In genomic region chr7:119102294-119102693, GRCh38 we compare ENCODE assay signal across 23 cellular contexts.
DNase-seq lines count a peak whose midpoint lies in the region; ATAC-seq, FAIRE-seq and TF ChIP-seq lines count a peak whose summit lies in the region.
"Had no signal": no experiment of that assay in that cellular context is flagged by ENCODE, and none has a peak within 500 bp of the region (broad histone marks: within the 10 kb centered on the region; RNA-seq: fewer than 3 reads in every experiment).

No MANE protein-coding gene starts in this region.

- no peak overlapping the region for H2AK5ac ChIP-seq in IMR-90 (ENCODE audit: low read depth, low read length)
- H2AK5ac ChIP-seq in trophoblast cell (ENCODE audit: low read length): no peak overlapping the region

- no peaks in the 10 kb centered on the region for H3K79me2 ChIP-seq in HepG2 (ENCODE audit: insufficient read depth, low read length)
- H3K79me2 ChIP-seq in neural cell (replicated peaks; ENCODE audit: insufficient read depth, low read length): no peaks in the 10 kb centered on the region
- H3K79me2 ChIP-seq in trophoblast cell (ENCODE audit: control insufficient read depth, insufficient read depth, low read length, poor library complexity): no peaks in the 10 kb centered on the region

- H4K8ac ChIP-seq in IMR-90 (ENCODE audit: low read depth in 2 of 2, low read length in 2 of 2) (no peak overlapping the region), trophoblast cell (ENCODE audit: low read depth, low read length) (no peak overlapping the region)

- TF ChIP-seq CTCF in HepG2 (CRISPR knock-in tag; IDR thresholded peaks at IDR 0.05) (no peak), right lobe of liver (IDR thresholded peaks at IDR 0.05) (no peak), IMR-90 (conservative IDR thresholded peaks at IDR 0.05; ENCODE audit: low read depth, low read length) (no peak), WTC11 (IDR thresholded peaks at IDR 0.05) (no peak), neural cell (IDR thresholded peaks at IDR 0.05; ENCODE audit: poor library complexity, severe bottlenecking) (no peak)

- H4K91ac ChIP-seq in IMR-90 (ENCODE audit: insufficient read depth, low read depth, low read length) (no peak overlapping the region), trophoblast cell (ENCODE audit: low read depth, low read length) (no peak overlapping the region)

- no peak overlapping the region for H2AFZ ChIP-seq in HepG2 (ENCODE audit: low read length)
- H2AFZ ChIP-seq in IMR-90 (replicated peaks; ENCODE audit: low read length, poor library complexity): no peak overlapping the region
- H2AFZ ChIP-seq in neural cell (ENCODE audit: low read depth, low read length): no peak overlapping the region
- no peak overlapping the region for H2AFZ ChIP-seq in trophoblast cell (ENCODE audit: insufficient read depth, low read length, poor library complexity)
- H2AFZ ChIP-seq: GM23248 had no signal

- no peak overlapping the region for H2BK120ac ChIP-seq in IMR-90 (ENCODE audit: low read depth, low read length)
- no peak overlapping the region for H2BK120ac ChIP-seq in trophoblast cell (ENCODE audit: insufficient read depth, low read length, poor library complexity)

- H3K36me3 Mint-ChIP-seq in WTC11: peaks cover 10% of the 10 kb centered on the region
- H3K36me3 Mint-ChIP-seq: CD4-positive, CD25-positive, alpha-beta regulatory T cell; CD8-positive, alpha-beta T cell had no signal

- H3K9ac ChIP-seq in HepG2 (ENCODE audit: insufficient read depth, low read depth, low read length) (no peak overlapping the region), IMR-90 (ENCODE audit: low read depth, low read length) (no peak overlapping the region), neural cell (ENCODE audit: low read length) (no peak overlapping the region), trophoblast cell (ENCODE audit: low read length) (no peak overlapping the region)
- H3K9ac ChIP-seq: BLaER1, GM23248 had no signal

- H3K27ac ChIP-seq in HepG2 (ENCODE audit: extremely low read length, insufficient read depth, low read length): no peak overlapping the region
- no peak overlapping the region for H3K27ac ChIP-seq in right lobe of liver
- no peak overlapping the region for H3K27ac ChIP-seq in IMR-90 (ENCODE audit: insufficient read depth, low read length)
- H3K27ac ChIP-seq in neural cell (ENCODE audit: low read length): no peak overlapping the region
- H3K27ac ChIP-seq in trophoblast cell (ENCODE audit: low read depth, low read length): no peak overlapping the region
- H3K27ac ChIP-seq: BLaER1, C4-2B, GM23248 had no signal

- WGBS in HepG2 (ENCODE audit: low lambda C conversion rate): 0% methylated on average over 1 of the region's 1 CpG
- 44% methylated on average over 1 of the region's 1 CpG for WGBS in right lobe of liver (ENCODE audit: insufficient coverage, low coverage, low lambda C conversion rate, missing lambda C conversion rate)
- no CpG with 5 or more reads among the region's 1 CpG for WGBS in IMR-90 (ENCODE audit: extremely low coverage in 2 of 2, insufficient read length in 1 of 2), 2 experiments
- WGBS in trophoblast cell (ENCODE audit: extremely low coverage, insufficient coverage, insufficient read length): no CpG with 5 or more reads among the region's 1 CpG

- H3F3A ChIP-seq in neural cell (ENCODE audit: insufficient read depth, low read length, poor library complexity, severe bottlenecking): no peaks in the 10 kb centered on the region

- dilution Hi-C loops in IMR-90 (cut with HindIII; ENCODE audit: low sequenced_read_pairs, unreplicated experiment): no loop called here

- no peak overlapping the region for H2BK12ac ChIP-seq in trophoblast cell (ENCODE audit: low read length)

- H2BK20ac ChIP-seq in IMR-90 (ENCODE audit: low read depth, low read length): no peak overlapping the region

- no peak overlapping the region for H3K56ac ChIP-seq in IMR-90 (ENCODE audit: extremely low read depth, insufficient read depth, low read length)

- TF ChIP-seq EP300 in HepG2 (IDR thresholded peaks at IDR 0.05; ENCODE audit: low read depth in 2 of 2, low read length in 2 of 2) (no peak), HepG2 (CRISPR knock-in tag; IDR thresholded peaks at IDR 0.05; ENCODE audit: borderline replicate concordance) (no peak), neural cell (conservative IDR thresholded peaks at IDR 0.05; ENCODE audit: poor library complexity, severe bottlenecking) (peak; percentile 13)

- POLR2A ChIA-PET in HepG2 (lab: Yijun Ruan, JAX) (no interaction called here), IMR-90 (lab: Charles Lee; ENCODE audit: unreplicated experiment) (no interaction called here), WTC11 (lab: Charles Lee) (no interaction called here)

- H3K4me2 ChIP-seq in HepG2 (ENCODE audit: low read depth, low read length): no peak overlapping the region
- H3K4me2 ChIP-seq in IMR-90 (ENCODE audit: low read depth, low read length): no peak overlapping the region
- no peak overlapping the region for H3K4me2 ChIP-seq in neural cell (ENCODE audit: low read length)
- no peak overlapping the region for H3K4me2 ChIP-seq in trophoblast cell (ENCODE audit: low read length)
- H3K4me2 ChIP-seq: BLaER1 had no signal

- intact Hi-C loops in HepG2 (cut with micrococcal nuclease; ENCODE audit: unreplicated experiment): no loop called here
- intact Hi-C loops in right lobe of liver (cut with DNase I): no loop called here
- intact Hi-C loops in IMR-90 (cut with micrococcal nuclease): no loop called here

- TF ChIP-seq RAD21 in HepG2 (CRISPR knock-in tag; IDR thresholded peaks at IDR 0.05): no peak
- no peak for TF ChIP-seq RAD21 in IMR-90 (IDR thresholded peaks at IDR 0.05; ENCODE audit: low read length)
- TF ChIP-seq RAD21 in neural cell (conservative IDR thresholded peaks at IDR 0.05): no peak

- H3K18ac ChIP-seq in IMR-90 (ENCODE audit: low read depth, low read length) (no peak overlapping the region), trophoblast cell (ENCODE audit: low read length) (no peak overlapping the region)

- no peak overlapping the region for H3K4ac ChIP-seq in IMR-90 (ENCODE audit: low read depth, low read length)
- H3K4ac ChIP-seq in trophoblast cell (ENCODE audit: low read depth, low read length): no peak overlapping the region

- H3K4me3 ChIP-seq in HepG2 (replicated peaks in 1 of 3; ENCODE audit: insufficient read depth in 1 of 3, low read depth in 2 of 3, low read length in 3 of 3) (no peak overlapping the region), right lobe of liver (no peak overlapping the region), IMR-90 (ENCODE audit: insufficient read depth, low read depth, low read length) (no peak overlapping the region), neural cell (ENCODE audit: low read length) (no peak overlapping the region), trophoblast cell (ENCODE audit: low read depth, low read length) (no peak overlapping the region)
- H3K4me3 ChIP-seq: BLaER1, GM12878, GM23248, HAP-1 had no signal

- CTCF ChIA-PET in HepG2 (lab: Yijun Ruan, JAX; ENCODE audit: low intra/inter-chr PET ratio, low total read pairs): no interaction called here
- CTCF ChIA-PET in IMR-90 (lab: Yijun Ruan, JAX): no interaction called here
- CTCF ChIA-PET in WTC11 (lab: Charles Lee): interaction anchor here (3.1 kb wide), 1 partner anchor 74 kb away, joined by 13 read pairs; no protein-coding TSS in a partner anchor

- 0 out of 2 replicates have a peak overlapping the region, but pooled peaks have one; percentile 23 for H3K27ac Mint-ChIP-seq in WTC11
- H3K27ac Mint-ChIP-seq: B cell; CD4-positive, CD25-positive, alpha-beta regulatory T cell; CD8-positive, alpha-beta T cell; HFFc6 had no signal

- H3K23ac ChIP-seq in IMR-90 (ENCODE audit: low read depth, low read length): no peak overlapping the region
- no peak overlapping the region for H3K23ac ChIP-seq in trophoblast cell (ENCODE audit: low read length)

- ATAC-seq in HepG2 (no peak), right lobe of liver (no peak), IMR-90 (ENCODE audit: low read depth) (no peak), WTC11 (no peak), GM19351 (IDR thresholded peaks at IDR 0.05; ENCODE audit: unreplicated experiment) (no peak)
- ATAC-seq: CD8-positive, alpha-beta T cell; GM12878 had no signal

- H3K4me1 ChIP-seq in HepG2 (ENCODE audit: insufficient read depth, low read length): peaks cover 12% of the 10 kb centered on the region
- H3K4me1 ChIP-seq in right lobe of liver: no peaks in the 10 kb centered on the region
- H3K4me1 ChIP-seq in IMR-90 (ENCODE audit: control insufficient read depth, insufficient read depth, low read length): no peaks in the 10 kb centered on the region
- H3K4me1 ChIP-seq in trophoblast cell (ENCODE audit: control insufficient read depth in 1 of 2, insufficient read depth in 2 of 2, low read length in 2 of 2): no peaks in the 10 kb centered on the region
- H3K4me1 ChIP-seq: BLaER1 had no signal

- no peak overlapping the region for H3K4me3 Mint-ChIP-seq in WTC11
- H3K4me3 Mint-ChIP-seq: B cell; CD4-positive, CD25-positive, alpha-beta regulatory T cell; CD8-positive, alpha-beta T cell; HFFc6 had no signal

- no peaks in the 10 kb centered on the region; the same call in 1 of the 2 replicates for H3K9me3 ChIP-seq in HepG2 (ENCODE audit: low read length)
- no peaks in the 10 kb centered on the region for H3K9me3 ChIP-seq in right lobe of liver
- peaks cover 1% of the 10 kb centered on the region; the same call in 1 of the 2 replicates for H3K9me3 ChIP-seq in IMR-90 (ENCODE audit: control insufficient read depth, insufficient read depth, low read length)
- H3K9me3 ChIP-seq in neural cell (ENCODE audit: low read length): no peaks in the 10 kb centered on the region
- no peaks in the 10 kb centered on the region for H3K9me3 ChIP-seq in trophoblast cell (ENCODE audit: insufficient read depth, low read depth, low read length)
- H3K9me3 ChIP-seq: BLaER1, HAP-1 had no signal

- BruUV-seq in HepG2 (replicated peaks; lab: Mats Ljungman, UMichigan) (no TSS peak), IMR-90 (replicated peaks; lab: Mats Ljungman, UMichigan) (no TSS peak)

- H3K79me1 ChIP-seq in IMR-90 (ENCODE audit: low read depth in 1 of 2, low read length in 2 of 2): no peaks in the 10 kb centered on the region
- no peaks in the 10 kb centered on the region for H3K79me1 ChIP-seq in trophoblast cell (ENCODE audit: low read length)

- no peaks in the 10 kb centered on the region for H4K20me1 ChIP-seq in HepG2 (ENCODE audit: insufficient read depth, low read length)
- no peaks in the 10 kb centered on the region for H4K20me1 ChIP-seq in IMR-90 (ENCODE audit: insufficient read depth, low read length)
- no peaks in the 10 kb centered on the region for H4K20me1 ChIP-seq in neural cell (ENCODE audit: insufficient read depth)
- H4K20me1 ChIP-seq: BLaER1 had no signal

- H2BK5ac ChIP-seq in IMR-90 (ENCODE audit: low read depth, low read length, poor library complexity, severe bottlenecking) (no peak overlapping the region), trophoblast cell (ENCODE audit: low read depth, low read length, poor library complexity) (no peak overlapping the region)

- H4K12ac ChIP-seq in trophoblast cell (ENCODE audit: low read depth, low read length): no peak overlapping the region

- DNase-seq in HepG2 (ENCODE audit: low spot score) (no peak), right lobe of liver (no peak), IMR-90 (no peak), WTC11 (ENCODE audit: low spot score) (no peak), trophoblast cell (no peak), COR-L47 (lab: John Stamatoyannopoulos, UW) (no peak)
- DNase-seq: Calu3; CD4-positive, CD25-positive, alpha-beta regulatory T cell; CD8-positive, alpha-beta T cell; DMS79; EL; GDM1; GM23248; HFFc6 had no signal

- H2BK15ac ChIP-seq in IMR-90 (ENCODE audit: low read depth, low read length): no peak overlapping the region

- peaks cover 64% of the 10 kb centered on the region for H3K4me1 Mint-ChIP-seq in WTC11
- H3K4me1 Mint-ChIP-seq: B cell; CD4-positive, CD25-positive, alpha-beta regulatory T cell had no signal

- H3K36me3 ChIP-seq in HepG2 (replicated peaks in 1 of 2; ENCODE audit: control insufficient read depth in 1 of 2, insufficient read depth in 2 of 2, low read length in 2 of 2) (no peaks in the 10 kb centered on the region), right lobe of liver (no peaks in the 10 kb centered on the region), IMR-90 (ENCODE audit: control insufficient read depth, insufficient read depth, low read length) (no peaks in the 10 kb centered on the region), neural cell (ENCODE audit: insufficient read depth, low read length) (no peaks in the 10 kb centered on the region), trophoblast cell (ENCODE audit: control insufficient read depth in 1 of 2, insufficient read depth in 2 of 2, low read length in 2 of 2) (no peaks in the 10 kb centered on the region)
- H3K36me3 ChIP-seq: BLaER1, HAP-1 had no signal

- no peak overlapping the region for H4K5ac ChIP-seq in IMR-90 (ENCODE audit: low read depth, low read length)

- H3K9me3 Mint-ChIP-seq in WTC11: peaks cover 10% of the 10 kb centered on the region

- H2AK9ac ChIP-seq in IMR-90 (replicated peaks; ENCODE audit: low read depth, low read length, poor library complexity): no peak overlapping the region

- no peaks in the 10 kb centered on the region for H3K9me1 ChIP-seq in IMR-90 (ENCODE audit: insufficient read depth, low read length)

- FAIRE-seq in HepG2 (lab: Jason Lieb, UNC): no peak
- FAIRE-seq: GM12878, GM18507, H54 had no signal

- H3K27me3 ChIP-seq in HepG2 (ENCODE audit: control insufficient read depth in 1 of 2, insufficient read depth in 2 of 2, low read length in 2 of 2): no peaks in the 10 kb centered on the region
- no peaks in the 10 kb centered on the region for H3K27me3 ChIP-seq in right lobe of liver
- no peaks in the 10 kb centered on the region for H3K27me3 ChIP-seq in IMR-90 (ENCODE audit: control insufficient read depth, insufficient read depth, low read length)
- H3K27me3 ChIP-seq in neural cell (ENCODE audit: insufficient read depth, low read depth, low read length): no peaks in the 10 kb centered on the region
- no peaks in the 10 kb centered on the region for H3K27me3 ChIP-seq in trophoblast cell (ENCODE audit: insufficient read depth, low read length)
- H3K27me3 ChIP-seq: BLaER1 had no signal

- H3K14ac ChIP-seq in IMR-90 (replicated peaks; ENCODE audit: low read depth, low read length) (no peak overlapping the region), trophoblast cell (ENCODE audit: low read length) (no peak overlapping the region)

- in situ Hi-C loops in HepG2 (cut with HindIII; ENCODE audit: extremely low pct_ligation_motif_present, low pct_unique_long_range_greater_than_20kb): no loop called here
- in situ Hi-C loops in IMR-90 (cut with MboI; ENCODE audit: low sequenced_read_pairs): no loop called here

- no peaks in the 10 kb centered on the region for H3K9me2 ChIP-seq in neural cell (ENCODE audit: insufficient read depth, low read length)

- TF ChIP-seq POLR2A in HepG2 (IDR thresholded peaks at IDR 0.05; ENCODE audit: insufficient read depth in 1 of 2, low read depth in 2 of 2, low read length in 2 of 2): no peak
- TF ChIP-seq POLR2A in right lobe of liver (IDR thresholded peaks at IDR 0.05): no peak
- TF ChIP-seq POLR2A in IMR-90 (IDR thresholded peaks at IDR 0.05; ENCODE audit: low read depth, low read length): no peak

- no peaks in the 10 kb centered on the region for H3K27me3 Mint-ChIP-seq in WTC11 (ENCODE audit: low read depth)
- H3K27me3 Mint-ChIP-seq: B cell; CD4-positive, CD25-positive, alpha-beta regulatory T cell had no signal
